In the genomic region with DNA sequence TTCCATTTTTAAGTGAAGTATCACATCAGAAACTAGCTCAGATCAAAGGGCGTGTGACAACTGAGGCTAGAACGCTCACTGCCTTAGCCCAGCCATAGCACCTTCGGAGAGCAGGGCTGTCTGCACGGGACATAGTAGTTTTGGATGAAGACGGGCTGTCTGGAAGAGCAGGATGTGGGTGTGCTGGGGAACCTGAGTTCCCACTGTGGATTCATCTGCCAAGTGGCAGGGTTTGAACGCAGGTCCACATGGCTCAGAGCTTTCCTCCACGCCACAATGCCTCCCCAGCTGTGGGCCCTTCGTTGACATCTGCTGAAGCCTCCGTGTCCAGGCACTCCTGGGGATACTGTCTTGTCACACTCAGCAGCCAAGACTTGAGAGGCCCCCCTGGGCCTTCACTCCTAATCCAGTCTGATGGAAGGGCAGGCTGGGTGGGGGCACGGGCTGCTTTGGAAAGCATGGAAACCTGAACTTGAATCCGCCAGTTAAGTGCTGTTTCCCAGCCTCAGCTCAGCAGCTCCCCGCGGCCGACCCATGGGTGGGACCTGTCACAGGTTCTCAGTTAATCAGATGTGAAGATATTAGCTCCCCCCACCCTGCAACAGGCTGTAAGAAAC, we compare ENCODE assay signal across 9 cellular contexts.
A peak's percentile ranks its signal among the peaks of the same experiment; 100 is the strongest.
DNase-seq lines count a peak whose midpoint lies in the region; TF ChIP-seq lines count a peak whose summit lies in the region.
"Had no signal": no experiment of that assay in that cellular context is flagged by ENCODE, and none has a peak within 500 bp of the region (broad histone marks: within the 10 kb centered on the region; RNA-seq: fewer than 3 reads in every experiment).

No MANE protein-coding gene starts in this region.

- H3K36me3 ChIP-seq in KOPT-K1 (ENCODE audit: insufficient read depth, low read length) (no peaks in the 10 kb centered on the region), muscle layer of colon (ENCODE audit: insufficient read depth, low read length) (peaks cover 15% of the 10 kb centered on the region), OCI-LY7 (ENCODE audit: insufficient read depth, low read length) (no peaks in the 10 kb centered on the region)

- no peak overlapping the region for H3K9ac ChIP-seq in muscle layer of colon (ENCODE audit: low read length)

- POLR2A ChIA-PET in OCI-LY7 (lab: Charles Lee): no interaction called here

- no peak overlapping the region for H2AFZ ChIP-seq in OCI-LY7 (ENCODE audit: low read length)

- BruUV-seq in OCI-LY7 (replicated peaks; lab: Mats Ljungman, UMichigan): no TSS peak

- H3K4me3 ChIP-seq in muscle layer of colon (ENCODE audit: low read depth in 1 of 2, low read length in 2 of 2) (no peak overlapping the region), OCI-LY7 (ENCODE audit: low read depth, low read length, poor library complexity, severe bottlenecking) (no peak overlapping the region)

- H3K4me1 ChIP-seq in muscle layer of colon (ENCODE audit: insufficient read depth, low read length): peaks cover 88% of the 10 kb centered on the region
- no peaks in the 10 kb centered on the region for H3K4me1 ChIP-seq in OCI-LY7 (ENCODE audit: insufficient read depth, low read length, poor library complexity, severe bottlenecking)

- DNase-seq in caudate nucleus (lab: John Stamatoyannopoulos, UW) (no peak), substantia nigra (lab: John Stamatoyannopoulos, UW) (no peak), KBM-7 (no peak), NCI-H524 treated with DMSO at 0.1 percent for 48 hours (lab: John Stamatoyannopoulos, UW) (no peak), OCI-LY7 (ENCODE audit: low spot score) (no peak), HPDE6-E6E7 (ENCODE audit: extremely low spot score) (no peak)
- DNase-seq: activated CD8-positive, alpha-beta memory T cell treated with anti-CD3 and anti-CD28 coated beads, Interleukin-2, amount 50 U/mL, for 48 hours had no signal

- H3K27me3 ChIP-seq in muscle layer of colon (ENCODE audit: control insufficient read depth in 1 of 2, insufficient read depth in 2 of 2, low read length in 2 of 2): no peaks in the 10 kb centered on the region

- H3K27ac ChIP-seq in KOPT-K1 (ENCODE audit: low read depth, low read length, poor library complexity, severe bottlenecking) (peak overlapping the region; percentile 48), caudate nucleus (ENCODE audit: low read depth, low read length) (peak overlapping the region; percentile 82), muscle layer of colon (ENCODE audit: low read depth, low read length) (peak overlapping the region; percentile 85), substantia nigra (ENCODE audit: low read depth, low read length, poor library complexity, severe bottlenecking) (peak overlapping the region; percentile 90), OCI-LY7 (ENCODE audit: low read depth, low read length, poor library complexity, severe bottlenecking) (no peak overlapping the region)

- intact Hi-C loops in OCI-LY7 (cut with micrococcal nuclease; ENCODE audit: unreplicated experiment): no loop called here

- H3K79me2 ChIP-seq in OCI-LY7 (ENCODE audit: insufficient read depth, low read depth, low read length): no peaks in the 10 kb centered on the region

- H4K20me1 ChIP-seq in OCI-LY7 (ENCODE audit: insufficient read depth, low read length): no peaks in the 10 kb centered on the region

- in situ Hi-C loops in KBM-7 (cut with MboI; ENCODE audit: low pct_unique_long_range_greater_than_20kb, low sequenced_read_pairs): no loop called here

- CTCF ChIA-PET in OCI-LY7 (lab: Charles Lee; ENCODE audit: unreplicated experiment): no interaction called here

- no peak overlapping the region for H3K4me2 ChIP-seq in OCI-LY7 (ENCODE audit: low read length)

- no peak for TF ChIP-seq CTCF in OCI-LY7 (conservative IDR thresholded peaks at IDR 0.05; ENCODE audit: low read length)

- no peaks in the 10 kb centered on the region for H3K9me2 ChIP-seq in OCI-LY7 (ENCODE audit: insufficient read depth, low read length)

- H3K9me3 ChIP-seq in KOPT-K1 (ENCODE audit: insufficient read depth, low read length, poor library complexity, severe bottlenecking) (no peaks in the 10 kb centered on the region), muscle layer of colon (ENCODE audit: low read length) (no peaks in the 10 kb centered on the region), OCI-LY7 (ENCODE audit: low read length) (no peaks in the 10 kb centered on the region)
